Comparison of ENCODE assay signal across 3 cellular contexts in the genomic region with DNA sequence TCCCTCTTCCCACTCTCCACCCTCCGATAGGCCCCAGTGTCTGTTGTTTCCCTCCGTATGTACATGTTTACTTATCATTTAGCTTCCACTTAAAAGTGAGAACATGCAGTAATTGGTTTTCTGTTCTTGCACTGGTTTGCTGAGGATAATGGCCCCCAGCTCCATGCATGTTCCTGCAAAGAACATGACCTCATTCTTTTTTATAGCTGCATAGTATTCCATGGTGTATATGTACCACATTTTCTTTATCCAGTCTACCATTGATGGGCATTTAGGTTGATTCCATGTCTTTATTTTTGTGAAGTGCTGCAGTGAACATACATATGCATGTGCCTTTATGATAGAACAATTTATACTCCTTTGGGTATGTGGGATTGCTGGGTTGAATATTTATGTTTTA.
TF ChIP-seq lines count a peak whose summit lies in the region.
"Not testable (repeated sequence)": the region's sequence is repeated elsewhere in the genome, so short reads cannot be mapped to it uniquely, and the experiment has no call there.

No MANE protein-coding gene starts in this region.

TF ChIP-seq in A549, 52 proteins besides CTCF, POLR2A, EP300 and RAD21:
- TF ChIP-seq HDAC2 (IDR thresholded peaks at IDR 0.05) (peak; percentile 29; the same call in 1 of the 2 replicates), KDM1A (IDR thresholded peaks at IDR 0.05; ENCODE audit: low read depth) (peak; percentile 73; the same call in 1 of the 2 replicates)

TF ChIP-seq in GM12878, 131 proteins besides CTCF, POLR2A, EP300 and RAD21:
- 0 out of 2 replicates have a peak, but pooled peaks have one; percentile 22 for TF ChIP-seq POLR2AphosphoS5 (IDR thresholded peaks at IDR 0.05; ENCODE audit: low read length)

TF ChIP-seq in HepG2, 621 proteins besides CTCF, POLR2A, EP300 and RAD21:
- TF ChIP-seq ATF7 (IDR thresholded peaks at IDR 0.05), result 0 out of 2 replicates have a peak, but pooled peaks have one; percentile 39
- not testable (repeated sequence) for TF ChIP-seq ATF7 (CRISPR knock-in tag; IDR thresholded peaks at IDR 0.05)
TF ChIP-seq in HepG2: peak in this region for 1; not testable (repeated sequence) for 620.
